Comparison of ENCODE assay signal across 1 cellular context in genomic region chr19:52140077-52140710, GRCh38.
TF ChIP-seq lines count a peak whose summit lies in the region.

No MANE protein-coding gene starts in this region.

TF ChIP-seq in GM12878, 131 proteins besides CTCF, POLR2A, EP300 and RAD21:
- peak; percentile 9; the same call in 1 of the 2 replicates for TF ChIP-seq TAF1 (IDR thresholded peaks at IDR 0.05; ENCODE audit: borderline replicate concordance, low read depth, low read length)
- TF ChIP-seq POLR2AphosphoS5 (IDR thresholded peaks at IDR 0.05; ENCODE audit: low read length), result peak; percentile 1; the same call in 1 of the 2 replicates
- no peak for TF ChIP-seq ZNF274 (IDR thresholded peaks at IDR 0.05; ENCODE audit: insufficient read depth, insufficient read length)
